In genomic region chr5:58191451-58191850, GRCh38 we compare ENCODE assay signal across 18 cellular contexts.
"Had no signal": no experiment of that assay in that cellular context is flagged by ENCODE, and none has a peak within 500 bp of the region (broad histone marks: within the 10 kb centered on the region; RNA-seq: fewer than 3 reads in every experiment).

No MANE protein-coding gene starts in this region.

- H3K4me3 Mint-ChIP-seq: activated CD4-positive, alpha-beta T cell treated with anti-CD3 and anti-CD28 coated beads, Interleukin-2, amount 10 ng/mL, durations not matched to agents 7 days and 5 days; activated naive CD4-positive, alpha-beta T cell treated with anti-CD3 and anti-CD28 coated beads, Interleukin-2, amount 10 ng/mL, durations not matched to agents 7 days and 5 days; activated naive CD8-positive, alpha-beta T cell treated with anti-CD3 and anti-CD28 coated beads, Interleukin-2, amount 50 U/mL, for 24 hours; activated T-cell treated with anti-CD3 and anti-CD28 coated beads, Interleukin-2, amount 50 U/mL, for 4 hours had no signal

- H3K4me1 Mint-ChIP-seq: activated CD4-positive, alpha-beta T cell treated with anti-CD3 and anti-CD28 coated beads, Interleukin-2, amount 10 ng/mL, durations not matched to agents 7 days and 5 days; activated naive CD4-positive, alpha-beta T cell treated with anti-CD3 and anti-CD28 coated beads, Interleukin-2, amount 10 ng/mL, durations not matched to agents 7 days and 5 days; activated naive CD8-positive, alpha-beta T cell treated with anti-CD3 and anti-CD28 coated beads, Interleukin-2, amount 50 U/mL, for 24 hours had no signal

- H3K4me3 ChIP-seq: dorsolateral prefrontal cortex, lung had no signal

- ATAC-seq: activated naive CD8-positive, alpha-beta T cell treated with anti-CD3 and anti-CD28 coated beads, Interleukin-2, amount 50 U/mL, for 24 hours; activated T-cell treated with anti-CD3 and anti-CD28 coated beads, Interleukin-2, amount 50 U/mL, for 4 hours had no signal

- H3K9me3 Mint-ChIP-seq: activated CD4-positive, alpha-beta T cell treated with anti-CD3 and anti-CD28 coated beads, Interleukin-2, amount 10 ng/mL, durations not matched to agents 7 days and 5 days; activated naive CD4-positive, alpha-beta T cell treated with anti-CD3 and anti-CD28 coated beads, Interleukin-2, amount 10 ng/mL, durations not matched to agents 7 days and 5 days; activated naive CD8-positive, alpha-beta T cell treated with anti-CD3 and anti-CD28 coated beads, Interleukin-2, amount 50 U/mL, for 24 hours; activated T-cell treated with anti-CD3 and anti-CD28 coated beads, Interleukin-2, amount 50 U/mL, for 4 hours had no signal

- H3K36me3 Mint-ChIP-seq: activated naive CD4-positive, alpha-beta T cell treated with anti-CD3 and anti-CD28 coated beads, Interleukin-2, amount 10 ng/mL, durations not matched to agents 7 days and 5 days had no signal

- H3K27me3 Mint-ChIP-seq: activated naive CD4-positive, alpha-beta T cell treated with anti-CD3 and anti-CD28 coated beads, Interleukin-2, amount 10 ng/mL, durations not matched to agents 7 days and 5 days; activated naive CD8-positive, alpha-beta T cell treated with anti-CD3 and anti-CD28 coated beads, Interleukin-2, amount 50 U/mL, for 24 hours had no signal

- H3K27ac Mint-ChIP-seq: activated CD4-positive, alpha-beta T cell treated with anti-CD3 and anti-CD28 coated beads, Interleukin-2, amount 10 ng/mL, durations not matched to agents 7 days and 5 days; activated naive CD4-positive, alpha-beta T cell treated with anti-CD3 and anti-CD28 coated beads, Interleukin-2, amount 10 ng/mL, durations not matched to agents 7 days and 5 days; activated naive CD8-positive, alpha-beta T cell treated with anti-CD3 and anti-CD28 coated beads, Interleukin-2, amount 50 U/mL, for 24 hours had no signal

- H3K27ac ChIP-seq: brain microvascular endothelial cell, dorsolateral prefrontal cortex had no signal

- DNase-seq: activated CD4-positive, alpha-beta T cell treated with anti-CD3 and anti-CD28 coated beads, Interleukin-2, amount 10 ng/mL, durations not matched to agents 7 days and 5 days; activated CD8-positive, alpha-beta memory T cell treated with anti-CD3 and anti-CD28 coated beads, Interleukin-2, amount 50 U/mL, for 4 hours; activated naive CD4-positive, alpha-beta T cell treated with anti-CD3 and anti-CD28 coated beads, Interleukin-2, amount 10 ng/mL, durations not matched to agents 7 days and 5 days; activated naive CD8-positive, alpha-beta T cell treated with anti-CD3 and anti-CD28 coated beads, Interleukin-2, amount 50 U/mL, for 24 hours; activated T-cell treated with anti-CD3 and anti-CD28 coated beads, Interleukin-2, amount 50 U/mL, for 4 hours; aorta; brain microvascular endothelial cell; central memory CD4-positive, alpha-beta T cell; dorsolateral prefrontal cortex; erythroblast; hypothalamus; midbrain; occipital lobe; stimulated activated naive CD4-positive, alpha-beta T cell; T1000 had no signal

- H3K27me3 ChIP-seq: brain microvascular endothelial cell, dorsolateral prefrontal cortex had no signal

- H3K36me3 ChIP-seq: brain microvascular endothelial cell had no signal

- FAIRE-seq: colon, frontal cortex had no signal
